Comparison of ENCODE assay signal across 13 cellular contexts in the genomic region with DNA sequence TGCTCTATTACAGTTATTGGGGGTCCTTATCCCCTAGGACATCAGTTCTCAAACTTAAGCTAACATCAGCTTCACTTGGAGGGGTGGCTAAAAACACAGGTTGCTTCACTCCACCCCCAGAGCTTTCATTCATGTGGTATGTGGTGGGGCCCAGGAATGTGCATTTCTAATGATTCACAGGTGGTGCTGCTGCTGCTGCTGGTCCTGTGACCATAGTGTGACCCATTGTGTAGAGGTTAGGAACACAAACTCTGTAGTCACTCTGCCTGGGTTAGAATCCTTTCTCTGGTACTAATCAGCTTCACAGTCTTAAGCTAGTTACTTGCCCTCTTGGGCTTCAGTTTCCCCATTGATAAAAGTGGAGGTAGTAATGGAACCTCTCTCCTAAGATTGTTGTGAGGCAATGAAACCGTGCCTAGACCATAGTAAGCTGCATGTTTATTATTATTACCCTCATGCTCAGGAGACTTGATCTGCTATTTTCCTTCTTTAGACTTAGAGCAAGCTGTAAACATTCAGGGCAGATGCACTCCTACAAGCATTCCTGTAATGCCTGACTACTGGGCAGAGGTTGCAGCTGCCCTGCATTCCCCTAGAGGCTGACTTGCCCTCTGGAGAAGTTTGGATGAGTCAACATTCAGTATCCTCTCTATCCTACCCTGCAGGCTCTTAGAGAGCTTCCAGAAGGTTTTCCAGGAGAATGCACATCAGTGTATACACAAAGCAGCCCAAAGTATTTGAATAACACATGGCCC.
DNase-seq lines count a peak whose midpoint lies in the region; ATAC-seq and TF ChIP-seq lines count a peak whose summit lies in the region.
"Had no signal": no experiment of that assay in that cellular context is flagged by ENCODE, and none has a peak within 500 bp of the region (broad histone marks: within the 10 kb centered on the region; RNA-seq: fewer than 3 reads in every experiment).

No MANE protein-coding gene starts in this region.

- H3K9ac ChIP-seq in PC-3 (ENCODE audit: low read length), result no peak overlapping the region
- no peak overlapping the region for H3K9ac ChIP-seq in mesendoderm (ENCODE audit: low read length)

- H3K4me2 ChIP-seq in PC-3 (ENCODE audit: low read length) (0 out of 2 replicates have a peak overlapping the region, but pooled peaks have one; percentile 2), mesendoderm (ENCODE audit: low read length) (no peak overlapping the region)

- H2BK120ac ChIP-seq in mesendoderm (ENCODE audit: low read depth, low read length), result no peak overlapping the region

- H3K4me3 Mint-ChIP-seq in Caco-2 (ENCODE audit: unreplicated experiment), result no peak overlapping the region

- no peaks in the 10 kb centered on the region for H3K9me3 Mint-ChIP-seq in Caco-2 (ENCODE audit: unreplicated experiment)

- no peak overlapping the region for H2AK5ac ChIP-seq in mesendoderm (ENCODE audit: low read length)

- no TSS peak for BruUV-seq in Caco-2 (replicated peaks; lab: Mats Ljungman, UMichigan)
- no TSS peak for BruUV-seq in PC-3 (replicated peaks; lab: Mats Ljungman, UMichigan)

- no peaks in the 10 kb centered on the region for H3K27me3 Mint-ChIP-seq in Caco-2 (ENCODE audit: insufficient read depth, unreplicated experiment)

- TF ChIP-seq CTCF in Caco-2 (IDR thresholded peaks at IDR 0.05; ENCODE audit: insufficient read depth in 1 of 2, low read depth in 1 of 2, low read length in 1 of 2, severe bottlenecking in 1 of 2, unreplicated experiment in 1 of 2) (peak in 1 of 2 experiments; percentile 6), PC-3 (conservative IDR thresholded peaks at IDR 0.05; ENCODE audit: low read depth, low read length) (0 out of 2 replicates have a peak, but pooled peaks have one; percentile 8), choroid plexus epithelial cell (conservative IDR thresholded peaks at IDR 0.05; ENCODE audit: low read depth, low read length) (peak; percentile 18), esophagus squamous epithelium (IDR thresholded peaks at IDR 0.05) (no peak)

- no CpG with 5 or more reads among the region's 1 CpG for WGBS in mesendoderm (ENCODE audit: extremely low coverage, insufficient coverage, low lambda C conversion rate)
- WGBS in esophagus squamous epithelium, 2 donors, result 60 to 80% methylated on average over 1 of the region's 1 CpG

- no peaks in the 10 kb centered on the region for H4K20me1 ChIP-seq in PC-3 (ENCODE audit: low read length)

- CTCF ChIA-PET in Caco-2 (lab: Charles Lee), result interaction anchor here (0.6 kb wide), 1 partner anchor 92 kb away, joined by 3 read pairs; no protein-coding TSS in a partner anchor
- CTCF ChIA-PET in PC-3 (lab: Charles Lee), result no interaction called here

- POLR2A ChIA-PET in Caco-2 (lab: Charles Lee), result no interaction called here
- POLR2A ChIA-PET in PC-3 (lab: Charles Lee; ENCODE audit: unreplicated experiment), result no interaction called here

- no peak overlapping the region for H2AFZ ChIP-seq in PC-3 (ENCODE audit: low read length)

- no peaks in the 10 kb centered on the region for H3K9me2 ChIP-seq in PC-3 (replicated peaks; ENCODE audit: low read length)

- peaks cover 15% of the 10 kb centered on the region for H3K4me1 Mint-ChIP-seq in Caco-2 (ENCODE audit: low read depth, unreplicated experiment)

- ATAC-seq in PC-3, result peak; percentile 83
- ATAC-seq: sciatic nerve had no signal

- H3K56ac ChIP-seq in mesendoderm (ENCODE audit: low read length), result no peak overlapping the region

- no peaks in the 10 kb centered on the region for H3K79me2 ChIP-seq in PC-3 (ENCODE audit: low read length)
- H3K79me2 ChIP-seq in mesendoderm (ENCODE audit: control insufficient read depth, insufficient read depth, low read length), result no peaks in the 10 kb centered on the region

- no peak overlapping the region for H3K23ac ChIP-seq in mesendoderm (ENCODE audit: low read length)

- no peak overlapping the region for H2BK5ac ChIP-seq in mesendoderm (ENCODE audit: low read length)

- peak; percentile 29 to 44 for DNase-seq in Caco-2
- peak; percentile 68 for DNase-seq in PC-3
- peak; percentile 71 for DNase-seq in choroid plexus epithelial cell (ENCODE audit: low read depth)
- peak; percentile 68 for DNase-seq in mesendoderm
- DNase-seq in NCI-H2196 treated with DMSO at 0.1 percent for 48 hours (lab: John Stamatoyannopoulos, UW; ENCODE audit: unreplicated experiment), result no peak
- no peak for DNase-seq in esophagus squamous epithelium (lab: John Stamatoyannopoulos, UW)
- DNase-seq in stimulated activated CD4-positive, alpha-beta T cell treated with anti-CD3 and anti-CD28 coated beads, Interleukin-4, amount 100 ng/mL, for 4 hours, result no peak
- DNase-seq in NOMO-1 (lab: John Stamatoyannopoulos, UW; ENCODE audit: unreplicated experiment in 2 of 2), result no peak
- DNase-seq: activated gamma-delta T cell treated with Interleukin-2 at 50 U/mL for 16 hours, H7, NCI-H146, OCI-M1 had no signal

- no peak overlapping the region for H4K8ac ChIP-seq in mesendoderm (ENCODE audit: low read depth, low read length)

- intact Hi-C loops in Caco-2 (cut with micrococcal nuclease; ENCODE audit: unreplicated experiment) (no loop called here), PC-3 (cut with micrococcal nuclease) (no loop called here), esophagus squamous epithelium (cut with DNase I) (no loop called here)

- H3K27me3 ChIP-seq in Caco-2 (replicated peaks; ENCODE audit: control insufficient read depth, insufficient read depth, low read length), result no peaks in the 10 kb centered on the region; the same call in 1 of the 2 replicates
- H3K27me3 ChIP-seq in PC-3 (ENCODE audit: low read length), result no peaks in the 10 kb centered on the region
- H3K27me3 ChIP-seq in mesendoderm (ENCODE audit: insufficient read depth, low read length, poor library complexity), result no peaks in the 10 kb centered on the region
- no peaks in the 10 kb centered on the region for H3K27me3 ChIP-seq in esophagus squamous epithelium

- H3K4me3 ChIP-seq in Caco-2 (ENCODE audit: low read depth, low read length) (no peak overlapping the region), PC-3 (ENCODE audit: low read length) (no peak overlapping the region), choroid plexus epithelial cell (ENCODE audit: low read depth, low read length) (no peak overlapping the region), mesendoderm (ENCODE audit: low read length) (no peak overlapping the region), esophagus squamous epithelium (no peak overlapping the region)

- no peak overlapping the region for H3K18ac ChIP-seq in mesendoderm (ENCODE audit: low read length)

- H3K36me3 ChIP-seq in Caco-2 (ENCODE audit: control insufficient read depth, insufficient read depth, low read length) (no peaks in the 10 kb centered on the region), PC-3 (ENCODE audit: low read depth, low read length) (no peaks in the 10 kb centered on the region), mesendoderm (ENCODE audit: control insufficient read depth, insufficient read depth, low read length) (no peaks in the 10 kb centered on the region), esophagus squamous epithelium (no peaks in the 10 kb centered on the region)

- no peaks in the 10 kb centered on the region for H3K36me3 Mint-ChIP-seq in Caco-2 (ENCODE audit: insufficient read depth, unreplicated experiment)

- H3F3A ChIP-seq in PC-3 (ENCODE audit: low read length, unreplicated experiment), result no peaks in the 10 kb centered on the region

- H3K4me1 ChIP-seq in Caco-2, result peaks cover 17% of the 10 kb centered on the region
- H3K4me1 ChIP-seq in PC-3 (ENCODE audit: insufficient read depth, low read length), result peaks cover 28% of the 10 kb centered on the region
- no peaks in the 10 kb centered on the region for H3K4me1 ChIP-seq in mesendoderm (ENCODE audit: control insufficient read depth, low read depth, low read length)
- no peaks in the 10 kb centered on the region for H3K4me1 ChIP-seq in esophagus squamous epithelium

- H3K79me1 ChIP-seq in mesendoderm (ENCODE audit: low read length), result no peaks in the 10 kb centered on the region

- H3K27ac Mint-ChIP-seq in Caco-2 (ENCODE audit: unreplicated experiment), result no peak overlapping the region

- no peak for TF ChIP-seq POLR2A in esophagus squamous epithelium (IDR thresholded peaks at IDR 0.05)

- no peak overlapping the region for H3K4ac ChIP-seq in mesendoderm (ENCODE audit: low read depth, low read length)

- H4K5ac ChIP-seq in mesendoderm (ENCODE audit: low read length), result no peak overlapping the region

- no peak overlapping the region for H3K27ac ChIP-seq in PC-3 (ENCODE audit: low read length)
- no peak overlapping the region for H3K27ac ChIP-seq in mesendoderm (ENCODE audit: low read depth, low read length)
- no peak overlapping the region for H3K27ac ChIP-seq in esophagus squamous epithelium

- H3K9me3 ChIP-seq in Caco-2 (no peaks in the 10 kb centered on the region), PC-3 (ENCODE audit: low read length) (no peaks in the 10 kb centered on the region), esophagus squamous epithelium (no peaks in the 10 kb centered on the region)

- H2BK15ac ChIP-seq in mesendoderm (replicated peaks; ENCODE audit: low read depth), result no peak overlapping the region

Comparison
In these comparisons a context has a peak if more than half of its experiments do, and no peak if none do; other contexts are left out.
1. DNase-seq: peak in Caco-2 (2 of 2), PC-3 (single experiment), choroid plexus epithelial cell (single experiment) and mesendoderm (single experiment); none in NCI-H2196 treated with DMSO at 0.1 percent for 48 hours (single experiment), esophagus squamous epithelium (single experiment), stimulated activated CD4-positive, alpha-beta T cell treated with anti-CD3 and anti-CD28 coated beads, Interleukin-4, amount 100 ng/mL, for 4 hours (0 of 2) and NOMO-1 (0 of 2).
2. CTCF ChIP-seq: peak in PC-3 (single experiment) and choroid plexus epithelial cell (single experiment); none in esophagus squamous epithelium (0 of 6).